8 cellular contexts compared by ENCODE assay signal in the genomic region with DNA sequence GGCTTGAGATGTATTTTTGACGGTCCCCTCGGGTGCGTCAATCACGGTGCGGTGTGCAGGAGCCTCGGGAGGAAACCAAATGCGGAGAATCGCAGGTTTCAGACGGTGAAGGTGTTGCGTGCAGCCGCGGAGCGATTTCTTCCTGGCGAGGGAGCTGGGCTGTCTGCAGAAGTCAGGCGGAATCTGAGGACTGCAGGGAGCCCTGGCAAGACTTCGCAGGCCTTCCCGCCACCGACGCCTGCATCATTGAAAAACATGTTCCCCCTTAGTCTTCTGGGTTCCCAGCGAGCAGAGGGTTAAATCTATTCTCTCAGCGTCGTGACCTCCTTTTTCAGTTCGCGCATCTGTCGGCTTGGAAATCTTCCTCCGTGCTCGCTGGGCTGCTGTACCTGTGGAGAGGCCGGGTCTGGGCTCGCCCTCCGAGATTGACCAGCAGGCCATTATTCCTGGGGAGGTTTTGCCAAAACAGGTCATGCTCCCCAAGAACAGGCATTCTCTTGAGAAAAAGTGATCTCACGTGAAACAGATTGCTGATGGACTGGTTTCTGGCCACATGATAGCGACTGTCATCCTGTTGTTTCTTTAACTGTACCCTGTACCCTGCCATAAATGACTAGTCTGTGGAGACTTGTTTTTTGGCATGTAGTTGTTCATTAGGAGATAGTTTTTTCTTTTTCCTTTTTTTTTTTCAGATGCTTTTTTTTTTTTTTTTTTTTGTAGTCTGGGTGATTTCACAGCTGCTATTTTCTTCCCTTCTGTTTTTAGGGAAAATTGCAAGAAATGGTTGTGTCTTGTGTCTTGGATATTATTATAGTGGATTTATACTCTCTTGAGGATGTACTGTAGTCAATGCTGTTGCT. TPM values are rescaled to one million over a fixed set of nuclear protein-coding genes. Genes with fewer than 3 reads are reported as not detected.
DNase-seq lines count a peak whose midpoint lies in the region; ATAC-seq, FAIRE-seq and TF ChIP-seq lines count a peak whose summit lies in the region.

No MANE protein-coding gene starts in this region.

- no peak overlapping the region for H2BK120ac ChIP-seq in neuronal stem cell (ENCODE audit: low read depth, low read length)

- H3K27ac ChIP-seq in esophagus squamous epithelium, result peak overlapping the region; percentile 19 to 80 (median 66)
- peak overlapping the region; percentile 94 for H3K27ac ChIP-seq in neuronal stem cell (replicated peaks; ENCODE audit: low read length)
- H3K27ac ChIP-seq in vagina, result peak overlapping the region; percentile 84

- no peak overlapping the region for H3K4ac ChIP-seq in neuronal stem cell (ENCODE audit: low read length)

- no peak overlapping the region for H2AK5ac ChIP-seq in neuronal stem cell (ENCODE audit: low read depth, low read length)

- peaks cover 5 to 39% (median 7%) of the 10 kb centered on the region in 3 donors for H3K4me1 ChIP-seq in esophagus squamous epithelium
- H3K4me1 ChIP-seq in neuronal stem cell (ENCODE audit: control insufficient read depth in 2 of 2, insufficient read depth in 1 of 2, low read depth in 1 of 2, low read length in 2 of 2), result peaks cover 9 to 12% of the 10 kb centered on the region in 2 donors
- H3K4me1 ChIP-seq in vagina, result peaks cover 13% of the 10 kb centered on the region

- H3K18ac ChIP-seq in neuronal stem cell (ENCODE audit: low read length), result peak overlapping the region; percentile 98

- intact Hi-C loops in esophagus squamous epithelium (cut with DNase I), result no loop called here
- intact Hi-C loops in vagina (cut with DNase I), result no loop called here

- 5 to 7% methylated on average over 8 to 11 of the region's 32 CpGs for WGBS in esophagus squamous epithelium, 2 donors
- no CpG with 5 or more reads among the region's 32 CpGs for WGBS in neuronal stem cell (ENCODE audit: extremely low coverage in 2 of 2, insufficient read length in 2 of 2, insufficient replicate concordance in 1 of 2), 2 donors

- peak overlapping the region; percentile 98 for H3K9ac ChIP-seq in neuronal stem cell (ENCODE audit: low read depth, low read length, poor library complexity)

- no peak overlapping the region for H2BK12ac ChIP-seq in neuronal stem cell (ENCODE audit: low read length)

- peak overlapping the region; percentile 61 for H3K4me2 ChIP-seq in neuronal stem cell (ENCODE audit: insufficient read depth, low read length, poor library complexity, severe bottlenecking)

- no peaks in the 10 kb centered on the region for H3K27me3 ChIP-seq in esophagus squamous epithelium
- no peaks in the 10 kb centered on the region for H3K27me3 ChIP-seq in neuronal stem cell (ENCODE audit: control insufficient read depth in 3 of 3, insufficient read depth in 3 of 3, low read depth in 1 of 3, low read length in 3 of 3)
- H3K27me3 ChIP-seq in vagina, result no peaks in the 10 kb centered on the region

- no peak for FAIRE-seq in H54 (lab: Jason Lieb, UNC)

- TF ChIP-seq CTCF in esophagus squamous epithelium (IDR thresholded peaks at IDR 0.05) (no peak), vagina (IDR thresholded peaks at IDR 0.05) (no peak)

- H3K23ac ChIP-seq in neuronal stem cell (ENCODE audit: low read depth, low read length, poor library complexity), result peak overlapping the region; percentile 92

- peak overlapping the region; percentile 97 for H2AFZ ChIP-seq in neuronal stem cell (ENCODE audit: low read length)

- no peak for ATAC-seq in HG02884 (IDR thresholded peaks at IDR 0.05; ENCODE audit: unreplicated experiment)

- peak overlapping the region; percentile 94 for H3K14ac ChIP-seq in neuronal stem cell (ENCODE audit: low read length)

- H3K36me3 ChIP-seq in esophagus squamous epithelium (peaks cover 0 to 5% (median 0%) of the 10 kb centered on the region in 3 donors), neuronal stem cell (replicated peaks in 1 of 2; ENCODE audit: control insufficient read depth in 2 of 2, insufficient read depth in 2 of 2, low read length in 2 of 2) (peaks cover 0 to 5% of the 10 kb centered on the region in 2 donors), vagina (no peaks in the 10 kb centered on the region)

- no peak overlapping the region for H2BK15ac ChIP-seq in neuronal stem cell (ENCODE audit: low read length)

- TF ChIP-seq POLR2A in H54 (IDR thresholded peaks at IDR 0.05; ENCODE audit: low read depth, low read length) (no peak), esophagus squamous epithelium (IDR thresholded peaks at IDR 0.05) (no peak), vagina (IDR thresholded peaks at IDR 0.05) (no peak)

- no peak overlapping the region for H4K8ac ChIP-seq in neuronal stem cell (ENCODE audit: low read depth, low read length)

- H3K79me1 ChIP-seq in neuronal stem cell (ENCODE audit: low read depth, low read length), result no peaks in the 10 kb centered on the region

- H4K91ac ChIP-seq in neuronal stem cell (ENCODE audit: low read depth, low read length, poor library complexity), result no peak overlapping the region

- H3K4me3 ChIP-seq in esophagus squamous epithelium (peak overlapping the region; percentile 59 to 89 (median 78)), neuronal stem cell (ENCODE audit: low read length in 2 of 2) (peak overlapping the region; percentile 92 to 93), vagina (peak overlapping the region; percentile 66 to 78)

- H3K9me3 ChIP-seq in esophagus squamous epithelium (no peaks in the 10 kb centered on the region), neuronal stem cell (replicated peaks in 1 of 2; ENCODE audit: control insufficient read depth in 2 of 2, insufficient read depth in 1 of 2, low read depth in 1 of 2, low read length in 2 of 2) (no peaks in the 10 kb centered on the region), vagina (no peaks in the 10 kb centered on the region)

- H2BK5ac ChIP-seq in neuronal stem cell (ENCODE audit: low read length), result peak overlapping the region; percentile 70

- DNase-seq in COR-L47 (lab: John Stamatoyannopoulos, UW) (peak; percentile 60), H54 (ENCODE audit: insufficient read length, low spot score) (peak; percentile 9), NCI-H69 (lab: John Stamatoyannopoulos, UW) (peak; percentile 77), activated T-cell treated with anti-CD3 and anti-CD28 coated beads for 48 hours (ENCODE audit: low read depth) (peak; percentile 36), esophagus squamous epithelium (lab: John Stamatoyannopoulos, UW) (no peak), neuronal stem cell (ENCODE audit: low spot score) (peak; percentile 45), vagina (ENCODE audit: extremely low spot score in 2 of 2) (no peak)

RNA-seq across cellular contexts. Expression of a gene that starts 0.9 kb away (rescaled TPM):
- 10 to 100 TPM; 28.5 to 43.9 (median 41.8) TPM for total RNA-seq in esophagus squamous epithelium
- 105 TPM for polyA plus RNA-seq in neuronal stem cell (2013, experiment 1 of 2)
- polyA plus RNA-seq in neuronal stem cell (2013, experiment 2 of 2), result 105 TPM
- 39.8 TPM for total RNA-seq in vagina

Comparison
In these comparisons a context has a peak if more than half of its experiments do, and no peak if none do; other contexts are left out.
1. DNase-seq: peak in COR-L47 (single experiment), H54 (single experiment), NCI-H69 (single experiment), activated T-cell treated with anti-CD3 and anti-CD28 coated beads for 48 hours (single experiment) and neuronal stem cell (single experiment); none in esophagus squamous epithelium (single experiment) and vagina (0 of 2).
2. Peak in every context shown above with its lines, with median percentiles within 50 percentile points of each other: H3K27ac ChIP-seq and H3K4me3 ChIP-seq.